Comparison of ENCODE assay signal across 11 cellular contexts in genomic region chr1:167263784-167264464, GRCh38. TPM values are rescaled to one million over a fixed set of nuclear protein-coding genes. Genes with fewer than 3 reads are reported as not detected.
DNase-seq lines count a peak whose midpoint lies in the region; ATAC-seq and TF ChIP-seq lines count a peak whose summit lies in the region.
"Had no signal": no experiment of that assay in that cellular context is flagged by ENCODE, and none has a peak within 500 bp of the region (broad histone marks: within the 10 kb centered on the region; RNA-seq: fewer than 3 reads in every experiment).

No MANE protein-coding gene starts in this region.

- peaks cover 0 to 7% of the 10 kb centered on the region in 2 donors for H3K36me3 Mint-ChIP-seq in naive B cell

- H3K27me3 Mint-ChIP-seq in naive B cell = no peaks in the 10 kb centered on the region

- no peaks in the 10 kb centered on the region for H3K9me3 ChIP-seq in gastrocnemius medialis
- H3K9me3 ChIP-seq: stomach had no signal

- no peak overlapping the region for H3K4me3 ChIP-seq in gastrocnemius medialis
- H3K4me3 ChIP-seq: stomach had no signal

- H3K4me3 Mint-ChIP-seq in naive B cell = no peak overlapping the region

- TF ChIP-seq POLR2A in Raji (IDR thresholded peaks at IDR 0.05; ENCODE audit: insufficient read depth, low read depth, low read length) (0 out of 2 replicates have a peak, but pooled peaks have one; percentile 19), gastrocnemius medialis (IDR thresholded peaks at IDR 0.05) (no peak)

- H3K27ac ChIP-seq in gastrocnemius medialis = peak overlapping the region in 1 of 4 donors; percentile 19
- H3K27ac ChIP-seq: stomach had no signal

- peak; percentile 28 for DNase-seq in SIG-M5 treated with dmso at 0.1 percent for 504 hours (lab: John Stamatoyannopoulos, UW; ENCODE audit: unreplicated experiment)
- DNase-seq in SIG-M5 (lab: John Stamatoyannopoulos, UW) = no peak
- DNase-seq in naive B cell = peak; percentile 17
- DNase-seq in gastrocnemius medialis = no peak
- no peak for DNase-seq in COLO829 (ENCODE audit: low spot score)
- DNase-seq: aorta, left cardiac atrium, stomach had no signal

- no peaks in the 10 kb centered on the region for H3K9me3 Mint-ChIP-seq in naive B cell

- H3K36me3 ChIP-seq in gastrocnemius medialis = no peaks in the 10 kb centered on the region
- H3K36me3 ChIP-seq: stomach had no signal

- in situ Hi-C loops in gastrocnemius medialis (cut with MboI; ENCODE audit: low sequenced_read_pairs in 4 of 4) = loop anchor here in 3 of 4 donors (10.0 to 25.0 kb wide), 2 partner anchors 181 to 273 kb away; no protein-coding TSS in a partner anchor

- H3K27ac Mint-ChIP-seq in naive B cell = no peak overlapping the region

- H3K27me3 ChIP-seq in gastrocnemius medialis = no peaks in the 10 kb centered on the region
- H3K27me3 ChIP-seq: stomach had no signal

- peaks cover 58 to 62% of the 10 kb centered on the region in 2 donors for H3K4me1 ChIP-seq in gastrocnemius medialis

- peak; percentile 45 for ATAC-seq in HG03442 (IDR thresholded peaks at IDR 0.05; ENCODE audit: unreplicated experiment)
- peak; percentile 76 to 81 for ATAC-seq in naive B cell (ENCODE audit: low read depth in 2 of 2)
- ATAC-seq in HG03175 (IDR thresholded peaks at IDR 0.05; ENCODE audit: unreplicated experiment) = no peak
- no peak for ATAC-seq in gastrocnemius medialis

- intact Hi-C loops in gastrocnemius medialis (cut with DNase I; ENCODE audit: low total_unique reads) = loop anchor here (10.0 kb wide), 1 partner anchor 291 kb away; the partner anchor contains the start of gene CREG1

- TF ChIP-seq CTCF in gastrocnemius medialis (IDR thresholded peaks at IDR 0.05 in 4 of 5, conservative IDR thresholded peaks at IDR 0.05 in 1 of 5) = no peak

- H3K4me1 Mint-ChIP-seq in naive B cell = peaks cover 19 to 32% (median 22%) of the 10 kb centered on the region in 3 donors

RNA-seq across cellular contexts. Expression of gene POU2F1, which starts 43.2 kb away (rescaled TPM):
- polyA plus RNA-seq in naive B cell (ENCODE audit: low read depth in 6 of 6) = 10 to 100 TPM; 12.2 to 23.6 (median 20.0) TPM
- 1 to 10 TPM; 3.8 to 7.3 (median 4.8) TPM for total RNA-seq in gastrocnemius medialis

Comparison
In these comparisons a context has a peak if more than half of its experiments do, and no peak if none do; other contexts are left out.
1. DNase-seq: peak in SIG-M5 treated with dmso at 0.1 percent for 504 hours (single experiment) and naive B cell (single experiment); none in SIG-M5 (single experiment), gastrocnemius medialis (0 of 2) and COLO829 (single experiment).
2. ATAC-seq: peak in HG03442 (single experiment) and naive B cell (2 of 2); none in HG03175 (single experiment) and gastrocnemius medialis (0 of 2).